In the genomic region with DNA sequence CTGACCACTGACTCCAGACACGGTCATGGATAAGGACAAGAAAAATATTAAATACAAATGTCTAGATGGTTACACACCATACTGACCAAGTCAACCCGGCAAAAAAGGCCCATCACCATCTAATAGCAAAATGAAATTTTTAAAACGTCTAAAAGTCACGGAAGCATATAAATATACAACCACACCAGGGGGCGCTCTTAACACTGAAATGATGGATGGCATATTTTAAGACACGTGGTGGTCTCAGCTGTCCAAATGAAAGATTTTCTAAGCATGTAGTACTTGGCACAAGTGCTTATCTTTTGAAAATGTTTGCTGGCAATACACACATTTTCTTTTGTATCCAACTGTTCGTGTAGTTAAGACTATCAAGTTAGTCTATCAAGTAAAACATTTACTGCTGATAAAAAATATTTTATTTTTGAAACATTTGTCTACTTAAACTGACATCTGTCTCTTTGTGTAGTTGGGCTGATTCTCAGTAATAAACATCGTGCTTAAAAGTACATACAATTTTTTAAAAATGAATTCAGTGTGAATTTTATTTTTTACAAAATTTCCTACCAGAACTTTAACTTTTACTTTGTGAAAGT, we compare ENCODE assay signal across 8 cellular contexts.
DNase-seq lines count a peak whose midpoint lies in the region; TF ChIP-seq lines count a peak whose summit lies in the region.

No MANE protein-coding gene starts in this region.

- H3K4me3 ChIP-seq in fibroblast of lung (replicated peaks in 1 of 4; ENCODE audit: control extremely low read depth in 1 of 4, insufficient read depth in 1 of 4, low read depth in 3 of 4, low read length in 4 of 4) = no peak overlapping the region

- peaks cover 1% of the 10 kb centered on the region; the same call in 1 of the 2 replicates for H3K27me3 Mint-ChIP-seq in HFFc6 (ENCODE audit: insufficient read depth)
- no peaks in the 10 kb centered on the region for H3K27me3 Mint-ChIP-seq in activated CD4-positive, alpha-beta T cell treated with anti-CD3 and anti-CD28 coated beads, Interleukin-2, amount 10 ng/mL, durations not matched to agents 7 days and 5 days

- no peaks in the 10 kb centered on the region for H3K4me1 Mint-ChIP-seq in HFFc6 (ENCODE audit: low read depth)
- H3K4me1 Mint-ChIP-seq in activated CD4-positive, alpha-beta T cell treated with anti-CD3 and anti-CD28 coated beads, Interleukin-2, amount 10 ng/mL, durations not matched to agents 7 days and 5 days = no peaks in the 10 kb centered on the region

- H3K27me3 ChIP-seq in fibroblast of lung (ENCODE audit: control insufficient read depth, insufficient read depth, low read length) = no peaks in the 10 kb centered on the region

- H3K27ac Mint-ChIP-seq in HFFc6 = no peak overlapping the region
- no peak overlapping the region for H3K27ac Mint-ChIP-seq in activated CD4-positive, alpha-beta T cell treated with anti-CD3 and anti-CD28 coated beads, Interleukin-2, amount 10 ng/mL, durations not matched to agents 7 days and 5 days

- H3K9ac ChIP-seq in fibroblast of lung (ENCODE audit: insufficient read depth, low read length) = no peak overlapping the region

- H3K36me3 Mint-ChIP-seq in HFFc6 (ENCODE audit: low read depth) = no peaks in the 10 kb centered on the region
- no peaks in the 10 kb centered on the region for H3K36me3 Mint-ChIP-seq in activated CD4-positive, alpha-beta T cell treated with anti-CD3 and anti-CD28 coated beads, Interleukin-2, amount 10 ng/mL, durations not matched to agents 7 days and 5 days (ENCODE audit: low read depth)

- no peaks in the 10 kb centered on the region for H3K9me3 Mint-ChIP-seq in HFFc6
- H3K9me3 Mint-ChIP-seq in activated CD4-positive, alpha-beta T cell treated with anti-CD3 and anti-CD28 coated beads, Interleukin-2, amount 10 ng/mL, durations not matched to agents 7 days and 5 days = no peaks in the 10 kb centered on the region

- no peak overlapping the region for H3K27ac ChIP-seq in fibroblast of lung (ENCODE audit: insufficient read depth, low read length)

- no peaks in the 10 kb centered on the region for H3K9me3 ChIP-seq in fibroblast of lung (ENCODE audit: control insufficient read depth, insufficient read depth, low read depth, low read length)

- H2AFZ ChIP-seq in fibroblast of lung (ENCODE audit: low read length) = no peak overlapping the region

- H4K20me1 ChIP-seq in fibroblast of lung (ENCODE audit: control insufficient read depth, extremely low read depth, insufficient read depth, low read length) = no peaks in the 10 kb centered on the region

- H3K4me3 Mint-ChIP-seq in HFFc6 = no peak overlapping the region
- no peak overlapping the region for H3K4me3 Mint-ChIP-seq in activated CD4-positive, alpha-beta T cell treated with anti-CD3 and anti-CD28 coated beads, Interleukin-2, amount 10 ng/mL, durations not matched to agents 7 days and 5 days

- POLR2A ChIA-PET in activated CD4-positive, alpha-beta T cell treated with anti-CD3 and anti-CD28 coated beads, Interleukin-2, amount 10 ng/mL, durations not matched to agents 7 days and 5 days (lab: Charles Lee) = no interaction called here

- H3K4me2 ChIP-seq in fibroblast of lung (ENCODE audit: extremely low read depth, insufficient read depth, low read length) = no peak overlapping the region

- peak; percentile 8 for DNase-seq in NK-92 treated with Interleukin-12 subunit alpha and Interleukin-12 subunit beta, amount 100 ng/mL, for 24 hours (lab: John Stamatoyannopoulos, UW)
- DNase-seq in NK-92 (lab: John Stamatoyannopoulos, UW; ENCODE audit: unreplicated experiment) = no peak
- peak; percentile 17 for DNase-seq in HFFc6
- DNase-seq in NCI-H226 = peak; percentile 23
- DNase-seq in activated CD4-positive, alpha-beta T cell treated with anti-CD3 and anti-CD28 coated beads, Interleukin-2, amount 10 ng/mL, durations not matched to agents 7 days and 5 days = peak; percentile 60
- peak; percentile 61 to 62 for DNase-seq in fibroblast of lung (ENCODE audit: low read depth in 2 of 2)
- DNase-seq in posterior cingulate gyrus = peak in 6 of 10 donors; percentile 5 to 54 (median 27)
- DNase-seq in GM19240 (ENCODE audit: insufficient read length, low spot score) = no peak

- no peaks in the 10 kb centered on the region for H3K36me3 ChIP-seq in fibroblast of lung (ENCODE audit: control insufficient read depth, insufficient read depth, low read length)

- CTCF ChIA-PET in activated CD4-positive, alpha-beta T cell treated with anti-CD3 and anti-CD28 coated beads, Interleukin-2, amount 10 ng/mL, durations not matched to agents 7 days and 5 days (lab: Charles Lee) = no interaction called here

- H3K79me2 ChIP-seq in fibroblast of lung (ENCODE audit: control insufficient read depth, insufficient read depth, low read length) = no peaks in the 10 kb centered on the region

- intact Hi-C loops in posterior cingulate gyrus (cut with DNase I) = loop anchor here (2.0 to 5.0 kb wide), 3 partner anchors 188 to 538 kb away; no protein-coding TSS in a partner anchor

- no peaks in the 10 kb centered on the region for H3K4me1 ChIP-seq in fibroblast of lung (ENCODE audit: control insufficient read depth, extremely low read depth, insufficient read depth, low read length)

- TF ChIP-seq CTCF in HFFc6 (IDR thresholded peaks at IDR 0.05) (peak; percentile 90), fibroblast of lung (conservative IDR thresholded peaks at IDR 0.05 in 1 of 2, IDR thresholded peaks at IDR 0.05 in 1 of 2; ENCODE audit: low read depth in 1 of 2, low read length in 2 of 2) (peak; percentile 66 to 70)

Comparison
In these comparisons a context has a peak if more than half of its experiments do, and no peak if none do; other contexts are left out.
1. DNase-seq: peak in NK-92 treated with Interleukin-12 subunit alpha and Interleukin-12 subunit beta, amount 100 ng/mL, for 24 hours (single experiment), HFFc6 (single experiment), NCI-H226 (single experiment), activated CD4-positive, alpha-beta T cell treated with anti-CD3 and anti-CD28 coated beads, Interleukin-2, amount 10 ng/mL, durations not matched to agents 7 days and 5 days (single experiment), fibroblast of lung (2 of 2) and posterior cingulate gyrus (6 of 10); none in NK-92 (single experiment) and GM19240 (single experiment).